Comparison of ENCODE assay signal across 19 cellular contexts in genomic region chr5:78339591-78340450, GRCh38.
"Had no signal": no experiment of that assay in that cellular context is flagged by ENCODE, and none has a peak within 500 bp of the region (broad histone marks: within the 10 kb centered on the region; RNA-seq: fewer than 3 reads in every experiment).

No MANE protein-coding gene starts in this region.

- DNase-seq: activated CD4-positive, alpha-beta memory T cell treated with anti-CD3 and anti-CD28 coated beads, Interleukin-2, amount 10 ng/mL, durations not matched to agents 7 days and 5 days; activated CD4-positive, alpha-beta T cell treated with anti-CD3 and anti-CD28 coated beads for 4 hours; activated gamma-delta T cell treated with Interleukin-2 at 50 U/mL for 16 hours; activated T-cell treated with anti-CD3 and anti-CD28 coated beads, Interleukin-2, amount 50 U/mL, for 48 hours; amniotic stem cell; hippocampal formation; left ventricle myocardium superior; nucleus accumbens; stimulated activated CD4-positive, alpha-beta T cell treated with anti-CD3 and anti-CD28 coated beads, Interleukin-15, amount 100 ng/mL, for 24 hours; stimulated activated CD4-positive, alpha-beta T cell treated with anti-CD3 and anti-CD28 coated beads, Interleukin-4, amount 100 ng/mL, for 1 hour; stimulated activated naive CD8-positive, alpha-beta T cell treated with anti-CD3 and anti-CD28 coated beads, Interleukin-15, Interleukin-2, amounts not matched to agents 100 U/mL and 50 U/mL, for 24 hours; T-helper 17 cell; upper lobe of left lung had no signal

- H3K4me1 Mint-ChIP-seq: activated CD4-positive, alpha-beta memory T cell treated with anti-CD3 and anti-CD28 coated beads, Interleukin-2, amount 10 ng/mL, durations not matched to agents 7 days and 5 days; T-helper 17 cell had no signal

- H3K4me3 ChIP-seq: right atrium auricular region, skin epidermis, upper lobe of left lung had no signal

- H3K36me3 ChIP-seq: right atrium auricular region, upper lobe of left lung had no signal

- H3K27me3 ChIP-seq: right atrium auricular region, upper lobe of left lung had no signal

- H3K27ac Mint-ChIP-seq: activated CD4-positive, alpha-beta memory T cell treated with anti-CD3 and anti-CD28 coated beads, Interleukin-2, amount 10 ng/mL, durations not matched to agents 7 days and 5 days; activated naive CD8-positive, alpha-beta T cell; T-helper 17 cell; WTC11 had no signal

- H3K27ac ChIP-seq: right atrium auricular region had no signal

- ATAC-seq: esophagus mucosa; left ventricle myocardium superior; stimulated activated naive CD8-positive, alpha-beta T cell treated with anti-CD3 and anti-CD28 coated beads, Interleukin-15, Interleukin-2, amounts not matched to agents 100 U/mL and 50 U/mL, for 24 hours; T-helper 17 cell; WTC11 had no signal

- H3K4me1 ChIP-seq: right atrium auricular region, upper lobe of left lung had no signal

- H3K4me3 Mint-ChIP-seq: activated CD4-positive, alpha-beta memory T cell treated with anti-CD3 and anti-CD28 coated beads, Interleukin-2, amount 10 ng/mL, durations not matched to agents 7 days and 5 days; activated naive CD8-positive, alpha-beta T cell; nephron; T-helper 17 cell; WTC11 had no signal
